Comparison of ENCODE assay signal across 9 cellular contexts in genomic region chr1:169133801-169134558, GRCh38. TPM values are rescaled to one million over a fixed set of nuclear protein-coding genes. Genes with fewer than 3 reads are reported as not detected.
A peak's percentile ranks its signal among the peaks of the same experiment; 100 is the strongest.
DNase-seq lines count a peak whose midpoint lies in the region; ATAC-seq and TF ChIP-seq lines count a peak whose summit lies in the region.
"Had no signal": no experiment of that assay in that cellular context is flagged by ENCODE, and none has a peak within 500 bp of the region (broad histone marks: within the 10 kb centered on the region; RNA-seq: fewer than 3 reads in every experiment).

No MANE protein-coding gene starts in this region.

- DNase-seq in GM12864 (ENCODE audit: low read depth): no peak
- DNase-seq in PC-9: no peak
- DNase-seq in fibroblast of villous mesenchyme (ENCODE audit: low read depth): no peak
- DNase-seq in psoas muscle: no peak
- DNase-seq in NCI-H146 (lab: John Stamatoyannopoulos, UW): no peak
- no peak for DNase-seq in stomach
- no peak for DNase-seq in kidney tubule cell (ENCODE audit: low spot score)
- DNase-seq in NCI-H1436 (lab: John Stamatoyannopoulos, UW): no peak
- DNase-seq: activated CD4-positive, alpha-beta T cell treated with anti-CD3 and anti-CD28 coated beads, Interleukin-2, amount 50 U/mL, for 48 hours had no signal

- no peaks in the 10 kb centered on the region for H3K9me2 ChIP-seq in PC-9 (ENCODE audit: insufficient read depth)

- H3K4me2 ChIP-seq in PC-9: no peak overlapping the region

- no TSS peak for BruUV-seq in PC-9 (replicated peaks; lab: Mats Ljungman, UMichigan)

- CTCF ChIA-PET in PC-9 (lab: Charles Lee): no interaction called here

- H3F3A ChIP-seq in PC-9 (ENCODE audit: insufficient read depth, low read depth): peaks cover 32% of the 10 kb centered on the region

- H3K79me2 ChIP-seq in PC-9 (ENCODE audit: low read depth): peaks cover 7% of the 10 kb centered on the region

- H3K4me1 ChIP-seq in PC-9 (replicated peaks; ENCODE audit: insufficient read depth) (no peaks in the 10 kb centered on the region), psoas muscle (peaks cover 12% of the 10 kb centered on the region), stomach (peaks cover 0 to 45% (median 13%) of the 10 kb centered on the region in 4 donors)

- peak in 3 of 4 donors; percentile 10 to 20 (median 13) for ATAC-seq in psoas muscle

- WGBS in psoas muscle, 3 donors: 57 to 87% (median 67%) methylated on average over 3 of the region's 3 CpGs
- WGBS in stomach, 5 donors: 60 to 81% (median 67%) methylated on average over 3 of the region's 3 CpGs

- POLR2A ChIA-PET in PC-9 (lab: Charles Lee; ENCODE audit: unreplicated experiment): interaction anchor here (0.6 kb wide), 1 partner anchor 530 kb away, joined by 8 read pairs; no protein-coding TSS in a partner anchor

- H3K4me3 ChIP-seq in GM12864 (ENCODE audit: low read depth, low read length): no peak overlapping the region
- no peak overlapping the region for H3K4me3 ChIP-seq in PC-9
- H3K4me3 ChIP-seq in fibroblast of villous mesenchyme (ENCODE audit: low read depth, low read length): no peak overlapping the region
- H3K4me3 ChIP-seq in psoas muscle: no peak overlapping the region
- no peak overlapping the region for H3K4me3 ChIP-seq in stomach

- intact Hi-C loops in PC-9 (cut with micrococcal nuclease; ENCODE audit: unreplicated experiment): loop anchor here (5.0 kb wide), 1 partner anchor 213 kb away; no protein-coding TSS in a partner anchor
- intact Hi-C loops in psoas muscle (cut with DNase I): loop anchor here in 1 of 2 donors (10.0 kb wide), 1 partner anchor 211 kb away; no protein-coding TSS in a partner anchor
- intact Hi-C loops in stomach (cut with DNase I; ENCODE audit: low total_unique reads): no loop called here

- TF ChIP-seq EP300 in stomach (IDR thresholded peaks at IDR 0.05): no peak

- TF ChIP-seq POLR2A in stomach (IDR thresholded peaks at IDR 0.05): no peak

- H2AFZ ChIP-seq in PC-9: no peak overlapping the region

- peak; percentile 12 for TF ChIP-seq CTCF in GM12864 (IDR thresholded peaks at IDR 0.05; ENCODE audit: low read depth, low read length, missing control alignments)
- peak; percentile 54 for TF ChIP-seq CTCF in PC-9 (conservative IDR thresholded peaks at IDR 0.05)
- peak; percentile 43 for TF ChIP-seq CTCF in fibroblast of villous mesenchyme (IDR thresholded peaks at IDR 0.05; ENCODE audit: insufficient read depth, low read depth, low read length)
- TF ChIP-seq CTCF in psoas muscle (IDR thresholded peaks at IDR 0.05): peak; percentile 21
- peak in 1 of 7 experiments; percentile 6 for TF ChIP-seq CTCF in stomach (IDR thresholded peaks at IDR 0.05)

- H3K27ac ChIP-seq in PC-9 (no peak overlapping the region), psoas muscle (peak overlapping the region; percentile 51), stomach (peak overlapping the region in 2 of 5 donors; percentile 34 to 38)

- H3K27me3 ChIP-seq in PC-9 (ENCODE audit: insufficient read depth, low read depth) (no peaks in the 10 kb centered on the region), psoas muscle (ENCODE audit: insufficient read depth in 3 of 3, low read length in 2 of 3) (no peaks in the 10 kb centered on the region), stomach (no peaks in the 10 kb centered on the region)

- H3K9me3 ChIP-seq in PC-9 (ENCODE audit: insufficient read depth, low read depth) (no peaks in the 10 kb centered on the region), psoas muscle (no peaks in the 10 kb centered on the region), stomach (no peaks in the 10 kb centered on the region)

- 0 out of 2 replicates have a peak, but pooled peaks cover 3% of the 10 kb centered on the region for H4K20me1 ChIP-seq in PC-9 (ENCODE audit: insufficient read depth)

- peaks cover 29% of the 10 kb centered on the region for H3K36me3 ChIP-seq in PC-9 (ENCODE audit: low read depth)
- H3K36me3 ChIP-seq in psoas muscle (ENCODE audit: insufficient read depth in 1 of 2, low read depth in 1 of 2): peaks cover 3 to 43% of the 10 kb centered on the region in 2 donors
- H3K36me3 ChIP-seq in stomach: peaks cover 10 to 44% (median 40%) of the 10 kb centered on the region in 4 donors

RNA-seq across cellular contexts. Expression of gene ATP1B1, which starts 27.5 kb away (rescaled TPM):
- total RNA-seq in PC-9 (2021): 110 and 113 TPM in 2 replicates
- total RNA-seq in fibroblast of villous mesenchyme: 20.6 and 37.1 TPM in 2 replicates
- 1,000 to 10,000 TPM in 2 of 4 donors, 100 to 1,000 TPM in 2; 290 to 1,098 (median 779) TPM for total RNA-seq in psoas muscle
- polyA plus RNA-seq in psoas muscle: 100 to 1,000 TPM; 176 to 263 (median 228) TPM
- 100 to 1,000 TPM; 106 to 507 (median 272) TPM for total RNA-seq in stomach
- polyA plus RNA-seq in stomach: 100 to 1,000 TPM in 2 of 3 donors, 10 to 100 TPM in 1; 59.9 to 176 (median 109) TPM
